ENCODE assay signal across 10 cellular contexts in the genomic region with DNA sequence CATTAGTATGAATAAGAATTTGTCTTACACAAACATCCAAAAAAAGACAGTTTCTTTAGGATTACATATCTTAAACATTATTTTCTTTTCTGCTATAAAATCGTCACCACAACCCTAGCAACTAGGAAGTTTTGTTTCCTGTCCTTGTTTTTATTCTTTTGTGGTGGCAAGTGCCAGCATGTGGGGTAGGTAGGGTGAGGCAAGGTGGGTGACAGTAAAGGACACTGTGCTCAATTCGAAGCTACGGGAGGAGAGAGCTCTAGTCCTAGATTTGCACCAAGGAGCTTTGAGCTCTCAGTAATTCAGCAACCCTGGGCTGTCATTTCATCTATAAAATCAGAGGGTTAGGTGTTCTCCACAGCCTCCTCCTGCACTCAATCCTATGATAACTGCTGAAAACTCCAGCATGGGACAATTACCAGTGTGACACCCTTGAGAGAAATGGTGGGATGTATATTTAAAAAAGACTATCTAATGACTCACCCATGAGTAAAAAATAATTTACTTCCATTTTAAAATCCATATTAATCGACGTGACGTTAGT.
DNase-seq lines count a peak whose midpoint lies in the region; ATAC-seq and TF ChIP-seq lines count a peak whose summit lies in the region.
"Had no signal": no experiment of that assay in that cellular context is flagged by ENCODE, and none has a peak within 500 bp of the region (broad histone marks: within the 10 kb centered on the region; RNA-seq: fewer than 3 reads in every experiment).

No MANE protein-coding gene starts in this region.

- peak overlapping the region; percentile 59 for H3K27ac Mint-ChIP-seq in MCF 10A (ENCODE audit: low read depth, unreplicated experiment)
- peak overlapping the region; percentile 90 for H3K27ac Mint-ChIP-seq in activated T-helper 2 cell treated with anti-CD3 and anti-CD28 coated beads, Interferon-gamma antibody, Interleukin-2, Interleukin-4, amounts not matched to agents 10 μg/mL and 5 μg/mL and 100 μg/mL, durations not matched to agents 14 hours and 24 hours and 36 hours
- H3K27ac Mint-ChIP-seq: nephron had no signal

- dilution Hi-C loops in mammary epithelial cell (cut with HindIII; ENCODE audit: low sequenced_read_pairs): no loop called here

- ATAC-seq in HG02973 (IDR thresholded peaks at IDR 0.05; ENCODE audit: unreplicated experiment) (no peak), aorta (ENCODE audit: low FRiP score) (no peak)

- no peak overlapping the region for H3K4me2 ChIP-seq in mammary epithelial cell (ENCODE audit: insufficient read depth, low read depth, low read length)

- H3K27ac ChIP-seq in mammary epithelial cell (ENCODE audit: insufficient read depth, low read depth, low read length) (no peak overlapping the region), mesodermal cell (ENCODE audit: low read depth, low read length, severe bottlenecking) (peak overlapping the region; percentile 50), urinary bladder (ENCODE audit: low read depth) (peak overlapping the region; percentile 76), aorta (ENCODE audit: low read depth in 1 of 2, low read length in 2 of 2) (peak overlapping the region in 1 of 2 donors; percentile 94)
- H3K27ac ChIP-seq: SK-N-MC had no signal

- no peaks in the 10 kb centered on the region for H3K27me3 Mint-ChIP-seq in MCF 10A (ENCODE audit: insufficient read depth, unreplicated experiment)
- H3K27me3 Mint-ChIP-seq in activated T-helper 2 cell treated with anti-CD3 and anti-CD28 coated beads, Interferon-gamma antibody, Interleukin-2, Interleukin-4, amounts not matched to agents 10 μg/mL and 5 μg/mL and 100 μg/mL, durations not matched to agents 14 hours and 24 hours and 36 hours (ENCODE audit: low read depth): no peaks in the 10 kb centered on the region

- H3K9me3 Mint-ChIP-seq in MCF 10A (ENCODE audit: unreplicated experiment): no peaks in the 10 kb centered on the region
- no peaks in the 10 kb centered on the region for H3K9me3 Mint-ChIP-seq in activated T-helper 2 cell treated with anti-CD3 and anti-CD28 coated beads, Interferon-gamma antibody, Interleukin-2, Interleukin-4, amounts not matched to agents 10 μg/mL and 5 μg/mL and 100 μg/mL, durations not matched to agents 14 hours and 24 hours and 36 hours
- H3K9me3 Mint-ChIP-seq: nephron had no signal

- H3K9me3 ChIP-seq in mammary epithelial cell (replicated peaks; ENCODE audit: insufficient read depth, low read length) (no peaks in the 10 kb centered on the region), mesodermal cell (ENCODE audit: control insufficient read depth, low read length) (no peaks in the 10 kb centered on the region), aorta (ENCODE audit: control insufficient read depth, low read length) (no peaks in the 10 kb centered on the region)

- no peaks in the 10 kb centered on the region for H3K36me3 Mint-ChIP-seq in MCF 10A (ENCODE audit: insufficient read depth, unreplicated experiment)
- peaks cover 80% of the 10 kb centered on the region for H3K36me3 Mint-ChIP-seq in activated T-helper 2 cell treated with anti-CD3 and anti-CD28 coated beads, Interferon-gamma antibody, Interleukin-2, Interleukin-4, amounts not matched to agents 10 μg/mL and 5 μg/mL and 100 μg/mL, durations not matched to agents 14 hours and 24 hours and 36 hours (ENCODE audit: low read depth)

- peaks cover 16% of the 10 kb centered on the region for H3K4me1 ChIP-seq in mammary epithelial cell (ENCODE audit: insufficient read depth, low read length)
- peaks cover 34% of the 10 kb centered on the region for H3K4me1 ChIP-seq in mesodermal cell (ENCODE audit: control insufficient read depth, insufficient read depth, low read length, poor library complexity, severe bottlenecking)
- H3K4me1 ChIP-seq in urinary bladder (ENCODE audit: insufficient read depth): peaks cover 3% of the 10 kb centered on the region
- H3K4me1 ChIP-seq in aorta (ENCODE audit: control insufficient read depth in 1 of 2, insufficient read depth in 2 of 2, low read length in 2 of 2): no peaks in the 10 kb centered on the region

- BruUV-seq in MCF 10A (replicated peaks; lab: Mats Ljungman, UMichigan): no TSS peak
- no TSS peak for BruUV-seq in mammary epithelial cell (replicated peaks; lab: Mats Ljungman, UMichigan)

- H3K4me1 Mint-ChIP-seq in MCF 10A (ENCODE audit: insufficient read depth, unreplicated experiment): peaks cover 23% of the 10 kb centered on the region
- H3K4me1 Mint-ChIP-seq in activated T-helper 2 cell treated with anti-CD3 and anti-CD28 coated beads, Interferon-gamma antibody, Interleukin-2, Interleukin-4, amounts not matched to agents 10 μg/mL and 5 μg/mL and 100 μg/mL, durations not matched to agents 14 hours and 24 hours and 36 hours (ENCODE audit: low read depth): peaks cover 85% of the 10 kb centered on the region

- no peaks in the 10 kb centered on the region for H4K20me1 ChIP-seq in mammary epithelial cell (ENCODE audit: insufficient read depth, low read length)

- DNase-seq in MCF 10A (ENCODE audit: unreplicated experiment) (no peak), mammary epithelial cell (no peak), SKM-1 treated with dmso at 0.1 percent for 144 hours (lab: John Stamatoyannopoulos, UW; ENCODE audit: unreplicated experiment) (no peak), aorta (no peak)
- DNase-seq in activated T-helper 2 cell treated with anti-CD3 and anti-CD28 coated beads, Interferon-gamma antibody, Interleukin-2, Interleukin-4, amounts not matched to agents 10 μg/mL and 5 μg/mL and 100 μg/mL, durations not matched to agents 14 hours and 24 hours and 36 hours (ENCODE audit: low spot score): no peak

- intact Hi-C loops in MCF 10A (cut with micrococcal nuclease): no loop called here
- intact Hi-C loops in mammary epithelial cell (cut with micrococcal nuclease): no loop called here
- intact Hi-C loops in activated T-helper 2 cell treated with anti-CD3 and anti-CD28 coated beads, Interferon-gamma antibody, Interleukin-2, Interleukin-4, amounts not matched to agents 10 μg/mL and 5 μg/mL and 100 μg/mL, durations not matched to agents 14 hours and 24 hours and 36 hours (cut with micrococcal nuclease): loop anchor here (1.0 to 5.0 kb wide), 6 partner anchors 16 to 250 kb away; partner anchors contain the start of genes CDNF, HSPA14 and MSANTD7
- intact Hi-C loops in aorta (cut with DNase I): no loop called here

- H3K4me3 Mint-ChIP-seq in MCF 10A (ENCODE audit: unreplicated experiment): no peak overlapping the region
- peak overlapping the region; percentile 60 for H3K4me3 Mint-ChIP-seq in activated T-helper 2 cell treated with anti-CD3 and anti-CD28 coated beads, Interferon-gamma antibody, Interleukin-2, Interleukin-4, amounts not matched to agents 10 μg/mL and 5 μg/mL and 100 μg/mL, durations not matched to agents 14 hours and 24 hours and 36 hours (ENCODE audit: low read depth)
- H3K4me3 Mint-ChIP-seq: nephron had no signal

- POLR2A ChIA-PET in MCF 10A (lab: Yijun Ruan, JAX): interaction anchor here (0.5 to 1.8 kb wide), 6 partner anchors 15 to 804 kb away, joined by 3 to 6 read pairs (median 4); no protein-coding TSS in a partner anchor

- TF ChIP-seq CTCF in MCF 10A (IDR thresholded peaks at IDR 0.05; ENCODE audit: unreplicated experiment) (no peak), mammary epithelial cell (conservative IDR thresholded peaks at IDR 0.05 in 1 of 2, IDR thresholded peaks at IDR 0.05 in 1 of 2; ENCODE audit: extremely low read depth in 1 of 2, insufficient read depth in 1 of 2, low read depth in 1 of 2, low read length in 2 of 2) (no peak)

- H3K79me2 ChIP-seq in mammary epithelial cell (ENCODE audit: insufficient read depth, low read length): peaks cover 7% of the 10 kb centered on the region

- no peak overlapping the region for H3K9ac ChIP-seq in mammary epithelial cell (ENCODE audit: insufficient read depth, low read length)

- H3K27me3 ChIP-seq in mammary epithelial cell (ENCODE audit: insufficient read depth, low read length) (no peaks in the 10 kb centered on the region), aorta (ENCODE audit: control insufficient read depth in 1 of 2, insufficient read depth in 2 of 2, low read length in 1 of 2) (no peaks in the 10 kb centered on the region)

- CTCF ChIA-PET in MCF 10A (lab: Yijun Ruan, JAX): interaction anchor here (2.2 kb wide), 1 partner anchor 51 kb away, joined by 6 read pairs; no protein-coding TSS in a partner anchor
- CTCF ChIA-PET in mammary epithelial cell (lab: Charles Lee; ENCODE audit: low non-redundant PET): no interaction called here

- H3K4me3 ChIP-seq in mammary epithelial cell (replicated peaks in 1 of 3; ENCODE audit: insufficient read depth in 1 of 3, low read depth in 2 of 3, low read length in 3 of 3) (no peak overlapping the region), mesodermal cell (ENCODE audit: extremely low read depth, insufficient read depth, low read length, poor library complexity, severe bottlenecking) (no peak overlapping the region), urinary bladder (ENCODE audit: low read depth, low read length) (no peak overlapping the region), aorta (ENCODE audit: low read length in 2 of 2) (no peak overlapping the region)
- H3K4me3 ChIP-seq: SK-N-MC had no signal

- in situ Hi-C loops in mammary epithelial cell (cut with MboI; ENCODE audit: low sequenced_read_pairs in 2 of 2): no loop called here

- no peak overlapping the region for H2AFZ ChIP-seq in mammary epithelial cell (ENCODE audit: low read depth, low read length)

- H3K36me3 ChIP-seq in mammary epithelial cell (ENCODE audit: insufficient read depth, low read length): no peaks in the 10 kb centered on the region
- peaks cover 20% of the 10 kb centered on the region for H3K36me3 ChIP-seq in mesodermal cell (ENCODE audit: control insufficient read depth, insufficient read depth, low read length)
- H3K36me3 ChIP-seq in urinary bladder (ENCODE audit: insufficient read depth): no peaks in the 10 kb centered on the region
- H3K36me3 ChIP-seq in aorta (ENCODE audit: control insufficient read depth in 1 of 2, insufficient read depth in 2 of 2, low read length in 1 of 2): no peaks in the 10 kb centered on the region

- WGBS in mammary epithelial cell (ENCODE audit: low coverage, missing lambda C conversion rate): 85% methylated on average over 6 of the region's 6 CpGs
- WGBS in mesodermal cell (ENCODE audit: insufficient coverage in 2 of 2), 2 experiments: 84 to 86% methylated on average over 1 to 5 of the region's 6 CpGs
- WGBS in urinary bladder: 60% methylated on average over 6 of the region's 6 CpGs
- WGBS in aorta, 2 donors: 42 to 50% methylated on average over 6 of the region's 6 CpGs
